21 cellular contexts compared by ENCODE assay signal in genomic region chr2:27282892-27283291, GRCh38. TPM values are rescaled to one million over a fixed set of nuclear protein-coding genes. Genes with fewer than 3 reads are reported as not detected.
DNase-seq lines count a peak whose midpoint lies in the region; ATAC-seq and TF ChIP-seq lines count a peak whose summit lies in the region.
"Had no signal": no experiment of that assay in that cellular context is flagged by ENCODE, and none has a peak within 500 bp of the region (broad histone marks: within the 10 kb centered on the region; RNA-seq: fewer than 3 reads in every experiment).

No MANE protein-coding gene starts in this region.

- H3K27me3 Mint-ChIP-seq in T-helper 17 cell: peaks cover 63% of the 10 kb centered on the region
- peaks cover 50% of the 10 kb centered on the region for H3K27me3 Mint-ChIP-seq in activated T-cell treated with anti-CD3 and anti-CD28 coated beads, Interleukin-2, amount 50 U/mL, for 72 hours (ENCODE audit: low read depth)

- intact Hi-C loops in psoas muscle (cut with DNase I): loop anchor here in 1 of 2 donors (10.0 kb wide), 1 partner anchor 188 kb away; no protein-coding TSS in a partner anchor

- TF ChIP-seq CTCF in HEK293 (tag by site-specific recombination; IDR thresholded peaks at IDR 0.05) (no peak), right atrium auricular region (IDR thresholded peaks at IDR 0.05) (no peak), psoas muscle (IDR thresholded peaks at IDR 0.05) (no peak)

- H3K9me3 ChIP-seq in HEK293 (ENCODE audit: control insufficient read depth, insufficient read depth, low read depth, low read length): no peaks in the 10 kb centered on the region
- H3K9me3 ChIP-seq in T-helper 17 cell (ENCODE audit: control insufficient read depth, low read length, poor library complexity, severe bottlenecking): no peaks in the 10 kb centered on the region
- H3K9me3 ChIP-seq in right atrium auricular region: no peaks in the 10 kb centered on the region
- no peaks in the 10 kb centered on the region for H3K9me3 ChIP-seq in psoas muscle

- no peak overlapping the region for H3K27ac ChIP-seq in HEK293 (ENCODE audit: extremely low read depth, low read depth, low read length)
- H3K27ac ChIP-seq in right atrium auricular region: peak overlapping the region; percentile 84 to 96
- peak overlapping the region; percentile 93 for H3K27ac ChIP-seq in psoas muscle

- DNase-seq in T-helper 17 cell: no peak
- DNase-seq in right atrium auricular region (ENCODE audit: low spot score): no peak
- DNase-seq in psoas muscle: peak; percentile 53 to 86
- no peak for DNase-seq in G401 (ENCODE audit: low spot score)
- no peak for DNase-seq in activated T-cell treated with anti-CD3 and anti-CD28 coated beads, Interleukin-2, amount 50 U/mL, for 72 hours
- DNase-seq: activated CD4-positive, alpha-beta T cell treated with anti-CD3 and anti-CD28 coated beads for 48 hours; activated T-cell treated with anti-CD3 and anti-CD28 coated beads for 4 hours; C1 segment of cervical spinal cord; central memory CD4-positive, alpha-beta T cell; effector memory CD4-positive, alpha-beta T cell; EL; kidney; NCI-H187; NCI-H526 treated with DMSO at 0.1 percent for 48 hours; T-helper 9 cell had no signal

- H3K27ac Mint-ChIP-seq in T-helper 17 cell: peak overlapping the region; percentile 21
- no peak overlapping the region for H3K27ac Mint-ChIP-seq in activated T-cell treated with anti-CD3 and anti-CD28 coated beads, Interleukin-2, amount 50 U/mL, for 72 hours

- peaks cover 7% of the 10 kb centered on the region for H3K4me1 Mint-ChIP-seq in T-helper 17 cell
- peaks cover 12% of the 10 kb centered on the region for H3K4me1 Mint-ChIP-seq in activated T-cell treated with anti-CD3 and anti-CD28 coated beads, Interleukin-2, amount 50 U/mL, for 72 hours (ENCODE audit: low read depth)

- no peaks in the 10 kb centered on the region; the same call in 1 of the 2 replicates for H3K4me1 ChIP-seq in HEK293 (ENCODE audit: control insufficient read depth, insufficient read depth, low read length)
- H3K4me1 ChIP-seq in right atrium auricular region: peaks cover 0 to 32% of the 10 kb centered on the region in 2 donors
- H3K4me1 ChIP-seq in psoas muscle: peaks cover 33% of the 10 kb centered on the region

- no peaks in the 10 kb centered on the region for H3K9me3 Mint-ChIP-seq in activated T-cell treated with anti-CD3 and anti-CD28 coated beads, Interleukin-2, amount 50 U/mL, for 72 hours
- H3K9me3 Mint-ChIP-seq: activated naive CD4-positive, alpha-beta T cell treated with anti-CD3 and anti-CD28 coated beads, Interleukin-2, amount 50 U/mL, for 72 hours had no signal

- CTCF ChIA-PET in HEK293 (lab: Yijun Ruan, JAX): interaction anchor here (0.6 to 7.9 kb wide), 8 partner anchors 9 to 266 kb away, joined by 3 to 211 read pairs (median 6); partner anchors contain the start of gene SLC30A3

- H3K27me3 ChIP-seq in right atrium auricular region (no peaks in the 10 kb centered on the region), psoas muscle (ENCODE audit: insufficient read depth in 3 of 3, low read length in 2 of 3) (no peaks in the 10 kb centered on the region)

- H3K36me3 ChIP-seq in HEK293 (ENCODE audit: control insufficient read depth in 2 of 2, insufficient read depth in 1 of 2, low read length in 2 of 2) (no peaks in the 10 kb centered on the region), right atrium auricular region (no peaks in the 10 kb centered on the region), psoas muscle (ENCODE audit: insufficient read depth in 1 of 2, low read depth in 1 of 2) (peaks cover 0 to 21% of the 10 kb centered on the region in 2 donors)

- no peak overlapping the region for H3K4me3 Mint-ChIP-seq in T-helper 17 cell
- H3K4me3 Mint-ChIP-seq in activated T-cell treated with anti-CD3 and anti-CD28 coated beads, Interleukin-2, amount 50 U/mL, for 72 hours: no peak overlapping the region

- POLR2A ChIA-PET in HEK293 (lab: Yijun Ruan, JAX): no interaction called here

- H3K36me3 Mint-ChIP-seq in T-helper 17 cell (ENCODE audit: low read depth): peaks cover 2% of the 10 kb centered on the region
- no peaks in the 10 kb centered on the region for H3K36me3 Mint-ChIP-seq in activated T-cell treated with anti-CD3 and anti-CD28 coated beads, Interleukin-2, amount 50 U/mL, for 72 hours (ENCODE audit: insufficient read depth in 2 of 2)
- H3K36me3 Mint-ChIP-seq: activated naive CD4-positive, alpha-beta T cell treated with anti-CD3 and anti-CD28 coated beads, Interleukin-2, amount 50 U/mL, for 72 hours had no signal

- in situ Hi-C loops in G401 (cut with HindIII; ENCODE audit: low sequenced_read_pairs): no loop called here

- ATAC-seq in T-helper 17 cell: no peak
- peak; percentile 69 to 74 (median 72) for ATAC-seq in psoas muscle
- ATAC-seq in activated T-cell treated with anti-CD3 and anti-CD28 coated beads, Interleukin-2, amount 50 U/mL, for 72 hours (replicated peaks in 1 of 2): no peak
- no peak for ATAC-seq in GM19395 (IDR thresholded peaks at IDR 0.05; ENCODE audit: unreplicated experiment)
- ATAC-seq: activated naive CD4-positive, alpha-beta T cell treated with anti-CD3 and anti-CD28 coated beads, Interleukin-2, amount 50 U/mL, for 72 hours had no signal

- 14 to 28% (median 20%) methylated on average over 5 of the region's 5 CpGs for WGBS in psoas muscle, 3 donors

- H3K4me3 ChIP-seq in HEK293 (ENCODE audit: low read depth, low read length) (no peak overlapping the region), right atrium auricular region (peak overlapping the region; percentile 48 to 65), psoas muscle (peak overlapping the region; percentile 71)

TF ChIP-seq in HEK293, 187 proteins besides CTCF, POLR2A, EP300 and RAD21 (continues in another document):
- TF ChIP-seq IKZF3 (tag by site-specific recombination; IDR thresholded peaks at IDR 0.05) (no peak), ZNF670 (tag by site-specific recombination; IDR thresholded peaks at IDR 0.05; ENCODE audit: low read depth) (no peak), PRDM10 (tag by site-specific recombination; IDR thresholded peaks at IDR 0.05) (peak; percentile 44; the same call in 1 of the 2 replicates), ZNF146 (tag by site-specific recombination; IDR thresholded peaks at IDR 0.05) (no peak), ZNF791 (tag by site-specific recombination; IDR thresholded peaks at IDR 0.05) (no peak)

RNA-seq across cellular contexts. Expression of gene TRIM54, which starts 0.7 kb away (rescaled TPM):
- not detected for total RNA-seq in T-helper 17 cell
- total RNA-seq in right atrium auricular region: 100 to 1,000 TPM in 1 of 2 donors, 10 to 100 TPM in 1; 97.2 to 136 TPM
- 100 to 1,000 TPM; 387 to 784 (median 462) TPM for total RNA-seq in psoas muscle
- polyA plus RNA-seq in psoas muscle: 100 to 1,000 TPM; 136 to 315 (median 282) TPM
- not detected in 2 replicates for total RNA-seq in G401 (2014; rRNA removed; shearing (Covaris generic))
- under 1 TPM in 1 of 2 donors, not detected in 1; 0.36 TPM for total RNA-seq in activated T-cell treated with anti-CD3 and anti-CD28 coated beads, Interleukin-2, amount 50 U/mL, for 72 hours
- total RNA-seq: activated naive CD4-positive, alpha-beta T cell treated with anti-CD3 and anti-CD28 coated beads, Interleukin-2, amount 50 U/mL, for 72 hours; fibroblast of villous mesenchyme; mononuclear cell; osteocyte had no signal

RNA-seq across cellular contexts. Expression of gene DNAJC5G, which starts 7.7 kb away (rescaled TPM):
- not detected for total RNA-seq in T-helper 17 cell
- total RNA-seq in right atrium auricular region: under 1 TPM; 0.59 to 0.94 TPM
- not detected for total RNA-seq in psoas muscle
- polyA plus RNA-seq in psoas muscle: not detected
- total RNA-seq in G401 (2014; rRNA removed; shearing (Covaris generic)): not detected in 2 replicates
- under 1 TPM in 1 of 2 donors, not detected in 1; 0.31 TPM for total RNA-seq in activated T-cell treated with anti-CD3 and anti-CD28 coated beads, Interleukin-2, amount 50 U/mL, for 72 hours
- total RNA-seq: activated naive CD4-positive, alpha-beta T cell treated with anti-CD3 and anti-CD28 coated beads, Interleukin-2, amount 50 U/mL, for 72 hours; fibroblast of villous mesenchyme; kidney; mononuclear cell; osteocyte had no signal

RNA-seq across cellular contexts. Expression of gene SLC30A3, which starts 20.0 kb away (rescaled TPM):
- under 1 TPM in 1 of 2 donors, not detected in 1; 0.13 TPM for total RNA-seq in T-helper 17 cell
- total RNA-seq in right atrium auricular region: 1 to 10 TPM; 5.7 to 9.4 TPM
- total RNA-seq in psoas muscle: under 1 TPM in 3 of 4 donors, not detected in 1; 0.10 to 0.92 (median 0.34) TPM
- polyA plus RNA-seq in psoas muscle: under 1 TPM; 0.03 to 0.16 (median 0.09) TPM
- 1.3 and 2.6 TPM in 2 replicates for total RNA-seq in G401 (2014; rRNA removed; shearing (Covaris generic))
- total RNA-seq in activated T-cell treated with anti-CD3 and anti-CD28 coated beads, Interleukin-2, amount 50 U/mL, for 72 hours: 1 to 10 TPM; 1.5 to 2.3 TPM
- total RNA-seq: fibroblast of villous mesenchyme, mononuclear cell, osteocyte had no signal

RNA-seq across cellular contexts. Expression of gene UCN, which starts 25.4 kb away (rescaled TPM):
- total RNA-seq in T-helper 17 cell (1 to 10 TPM; 1.5 to 1.6 TPM), right atrium auricular region (1 to 10 TPM in 1 of 2 donors, under 1 TPM in 1; 0.74 to 2.6 TPM), psoas muscle (under 1 TPM in 1 of 4 donors, not detected in 3; 0.46 TPM)
- polyA plus RNA-seq in psoas muscle: 1 to 10 TPM in 1 of 3 donors, under 1 TPM in 2; 0.26 to 3.6 (median 0.44) TPM
- not detected in 2 replicates for total RNA-seq in G401 (2014; rRNA removed; shearing (Covaris generic))
- total RNA-seq in activated T-cell treated with anti-CD3 and anti-CD28 coated beads, Interleukin-2, amount 50 U/mL, for 72 hours: 1 to 10 TPM; 4.9 to 7.6 TPM
- total RNA-seq: mononuclear cell had no signal

RNA-seq across cellular contexts. Expression of gene MPV17, which starts 40.0 kb away (rescaled TPM):
- total RNA-seq in T-helper 17 cell (10 to 100 TPM; 46.5 to 48.6 TPM), right atrium auricular region (10 to 100 TPM; 73.9 to 74.3 TPM), psoas muscle (10 to 100 TPM; 11.9 to 20.9 (median 14.9) TPM)
- polyA plus RNA-seq in psoas muscle: 10 to 100 TPM; 13.1 to 29.0 (median 14.5) TPM
- total RNA-seq in G401 (2014; rRNA removed; shearing (Covaris generic)): 80.5 and 99.1 TPM in 2 replicates
- 10 to 100 TPM; 73.2 to 93.0 TPM for total RNA-seq in activated T-cell treated with anti-CD3 and anti-CD28 coated beads, Interleukin-2, amount 50 U/mL, for 72 hours

Comparison
In these comparisons a context has a peak if more than half of its experiments do, and no peak if none do; other contexts are left out.
1. ATAC-seq: peak in psoas muscle (4 of 4); none in T-helper 17 cell (single experiment), activated T-cell treated with anti-CD3 and anti-CD28 coated beads, Interleukin-2, amount 50 U/mL, for 72 hours (0 of 2) and GM19395 (single experiment).
2. DNase-seq: peak in psoas muscle (2 of 2); none in T-helper 17 cell (0 of 3), right atrium auricular region (single experiment), G401 (single experiment) and activated T-cell treated with anti-CD3 and anti-CD28 coated beads, Interleukin-2, amount 50 U/mL, for 72 hours (0 of 2).
3. RNA of gene TRIM54, which starts 0.7 kb away (total RNA-seq): 387 to 784 TPM in psoas muscle and 97.2 to 136 TPM in right atrium auricular region; 0.36 TPM in activated T-cell treated with anti-CD3 and anti-CD28 coated beads, Interleukin-2, amount 50 U/mL, for 72 hours, not detected in T-helper 17 cell and not detected in G401; every median in the first group is over 10 times any median in the second.